Comparison of ENCODE assay signal across 10 cellular contexts in genomic region chr16:67862623-67863583, GRCh38. TPM values are rescaled to one million over a fixed set of nuclear protein-coding genes. Genes with fewer than 3 reads are reported as not detected.
DNase-seq lines count a peak whose midpoint lies in the region; ATAC-seq, FAIRE-seq and TF ChIP-seq lines count a peak whose summit lies in the region.
"Had no signal": no experiment of that assay in that cellular context is flagged by ENCODE, and none has a peak within 500 bp of the region (broad histone marks: within the 10 kb centered on the region; RNA-seq: fewer than 3 reads in every experiment).

No MANE protein-coding gene starts in this region.

- POLR2A ChIA-PET in HCT116 (lab: Charles Lee) (no interaction called here), H1 (lab: Charles Lee; ENCODE audit: partially characterized antibody) (interaction anchor here (0.7 to 7.0 kb wide), 7 partner anchors 9 to 72 kb away, joined by 3 to 100 read pairs (median 6); partner anchors contain the start of genes CENPT, EDC4 and NUTF2)

- H3K79me2 ChIP-seq in HCT116 (ENCODE audit: insufficient read depth, low read length) (peaks cover 82% of the 10 kb centered on the region), H1 (ENCODE audit: control insufficient read depth in 1 of 2, insufficient read depth in 2 of 2, low read length in 2 of 2) (peaks cover 15 to 59% of the 10 kb centered on the region in 2 experiments)

- H3K18ac ChIP-seq in H1 (ENCODE audit: extremely low read depth, low read length) (no peak overlapping the region), mesenchymal stem cell (ENCODE audit: low read depth in 1 of 2, low read length in 2 of 2) (peak overlapping the region in 1 of 2 experiments; percentile 71)

- H3K4me1 ChIP-seq in HCT116 (ENCODE audit: control insufficient read depth in 1 of 2, insufficient read depth in 2 of 2, low read length in 2 of 2) (peaks cover 8 to 54% of the 10 kb centered on the region in 2 experiments; a peak in 3 of 4 replicates), H1 (replicated peaks in 1 of 4; ENCODE audit: control insufficient read depth in 3 of 4, insufficient read depth in 4 of 4, low read length in 3 of 4) (peaks cover 0 to 10% (median 4%) of the 10 kb centered on the region in 4 experiments; a peak in 5 of 7 replicates), mesenchymal stem cell (ENCODE audit: control insufficient read depth, insufficient read depth, low read depth, low read length) (peaks cover 31% of the 10 kb centered on the region), suprapubic skin (peaks cover 49% of the 10 kb centered on the region), spleen (peaks cover 0 to 19% (median 4%) of the 10 kb centered on the region in 6 donors)

- ATAC-seq in HCT116: no peak
- ATAC-seq: stimulated activated naive CD8-positive, alpha-beta T cell treated with anti-CD3 and anti-CD28 coated beads, Interleukin-15, Interleukin-2, amounts not matched to agents 100 U/mL and 50 U/mL, for 24 hours had no signal

- H2BK15ac ChIP-seq in H1 (ENCODE audit: low read length) (no peak overlapping the region), mesenchymal stem cell (ENCODE audit: low read depth, poor library complexity, severe bottlenecking) (no peak overlapping the region)

- H3K79me1 ChIP-seq in H1 (ENCODE audit: low read depth, low read length): peaks cover 41% of the 10 kb centered on the region
- peaks cover 6% of the 10 kb centered on the region for H3K79me1 ChIP-seq in mesenchymal stem cell (replicated peaks; ENCODE audit: low read length, poor library complexity, severe bottlenecking)

- H3K4me2 ChIP-seq in HCT116 (ENCODE audit: low read length) (peak overlapping the region; percentile 37), H1 (ENCODE audit: insufficient read depth in 1 of 2, low read depth in 2 of 2, low read length in 2 of 2) (no peak overlapping the region), mesenchymal stem cell (ENCODE audit: low read length, poor library complexity, severe bottlenecking) (no peak overlapping the region)

- H3K9ac ChIP-seq in HCT116 (ENCODE audit: low read length) (no peak overlapping the region), H1 (replicated peaks in 1 of 4; ENCODE audit: extremely low read depth in 1 of 4, low read depth in 3 of 4, low read length in 3 of 4) (peak overlapping the region in 1 of 4 experiments; percentile 35; a peak in 1 of 7 replicates), mesenchymal stem cell (ENCODE audit: low read length) (peak overlapping the region; percentile 85)

- H2AK5ac ChIP-seq in H1 (ENCODE audit: low read depth, low read length) (no peak overlapping the region), mesenchymal stem cell (ENCODE audit: low read length, severe bottlenecking) (no peak overlapping the region)

- H3K9me2 ChIP-seq in HCT116 (ENCODE audit: insufficient read depth): no peaks in the 10 kb centered on the region

- no peaks in the 10 kb centered on the region for H3K27me3 ChIP-seq in HCT116 (ENCODE audit: insufficient read depth, low read length)
- no peaks in the 10 kb centered on the region for H3K27me3 ChIP-seq in H1 (replicated peaks in 1 of 4; ENCODE audit: control insufficient read depth in 3 of 4, extremely low read depth in 1 of 4, insufficient read depth in 3 of 4, low read length in 3 of 4)
- no peaks in the 10 kb centered on the region for H3K27me3 ChIP-seq in mesenchymal stem cell (ENCODE audit: control insufficient read depth in 1 of 2, insufficient read depth in 1 of 2, low read length in 2 of 2)
- no peaks in the 10 kb centered on the region for H3K27me3 ChIP-seq in suprapubic skin
- no peaks in the 10 kb centered on the region for H3K27me3 ChIP-seq in spleen (replicated peaks in 1 of 7)

- peaks cover 4% of the 10 kb centered on the region; the same call in 1 of the 2 replicates for H4K20me1 ChIP-seq in HCT116 (ENCODE audit: insufficient read depth)
- H4K20me1 ChIP-seq in H1 (replicated peaks in 1 of 2; ENCODE audit: control insufficient read depth in 1 of 2, insufficient read depth in 2 of 2, low read length in 2 of 2): peaks cover 25 to 44% of the 10 kb centered on the region in 2 experiments

- TF ChIP-seq POLR2A in HCT116 (IDR thresholded peaks at IDR 0.05; ENCODE audit: borderline replicate concordance, extremely low read depth, insufficient read depth, insufficient read length) (no peak), H1 (IDR thresholded peaks at IDR 0.05; ENCODE audit: control extremely low read depth in 1 of 2, low read depth in 2 of 2, low read length in 2 of 2) (no peak), suprapubic skin (IDR thresholded peaks at IDR 0.05) (no peak), spleen (IDR thresholded peaks at IDR 0.05) (no peak)

- intact Hi-C loops in HCT116 (cut with micrococcal nuclease): no loop called here
- intact Hi-C loops in spleen (cut with DNase I; ENCODE audit: low total_unique reads): no loop called here

- H2BK12ac ChIP-seq in H1 (ENCODE audit: low read depth, low read length): peak overlapping the region; percentile 39; the same call in 1 of the 2 replicates
- H2BK12ac ChIP-seq in mesenchymal stem cell (ENCODE audit: low read length in 2 of 2): peak overlapping the region in 1 of 2 experiments; percentile 34

- H2AFZ ChIP-seq in HCT116 (ENCODE audit: low read depth, low read length, poor library complexity, severe bottlenecking) (no peak overlapping the region), H1 (ENCODE audit: low read length) (no peak overlapping the region), mesenchymal stem cell (ENCODE audit: low read depth, low read length) (no peak overlapping the region)

- no peak for FAIRE-seq in H1 (lab: Jason Lieb, UNC)

- H2BK120ac ChIP-seq in H1 (replicated peaks; ENCODE audit: low read depth, low read length) (no peak overlapping the region), mesenchymal stem cell (ENCODE audit: low read depth, low read length) (no peak overlapping the region)

- peak overlapping the region; percentile 0; the same call in 1 of the 2 replicates for H3K27ac ChIP-seq in HCT116 (ENCODE audit: low read depth, low read length)
- no peak overlapping the region for H3K27ac ChIP-seq in H1 (ENCODE audit: low read depth, low read length)
- H3K27ac ChIP-seq in mesenchymal stem cell (ENCODE audit: low read length, poor library complexity, severe bottlenecking): no peak overlapping the region
- H3K27ac ChIP-seq in suprapubic skin: peak overlapping the region; percentile 85
- no peak overlapping the region for H3K27ac ChIP-seq in spleen

- H3K36me3 ChIP-seq in HCT116 (ENCODE audit: control insufficient read depth in 1 of 2, insufficient read depth in 2 of 2, low read length in 2 of 2): peaks cover 13 to 35% of the 10 kb centered on the region in 2 experiments; a peak in 3 of 4 replicates
- peaks cover 8 to 38% (median 12%) of the 10 kb centered on the region in 4 experiments; a peak in 6 of 8 replicates for H3K36me3 ChIP-seq in H1 (ENCODE audit: control insufficient read depth in 2 of 4, insufficient read depth in 4 of 4, low read length in 3 of 4)
- peaks cover 24 to 70% of the 10 kb centered on the region in 2 experiments for H3K36me3 ChIP-seq in mesenchymal stem cell (ENCODE audit: control insufficient read depth in 1 of 2, insufficient read depth in 2 of 2, low read depth in 1 of 2, low read length in 2 of 2)
- H3K36me3 ChIP-seq in suprapubic skin: peaks cover 29% of the 10 kb centered on the region
- H3K36me3 ChIP-seq in spleen: peaks cover 0 to 58% (median 36%) of the 10 kb centered on the region in 6 donors

- no peak overlapping the region for H3K56ac ChIP-seq in H1 (replicated peaks; ENCODE audit: insufficient read length, low read depth, low read length)

- H3K9me3 ChIP-seq in HCT116 (ENCODE audit: control insufficient read depth in 1 of 2, insufficient read depth in 1 of 2, low read depth in 1 of 2, low read length in 2 of 2) (no peaks in the 10 kb centered on the region), H1 (ENCODE audit: insufficient read depth in 2 of 2, low read depth in 1 of 2, low read length in 1 of 2) (no peaks in the 10 kb centered on the region), mesenchymal stem cell (ENCODE audit: control insufficient read depth, low read length) (no peaks in the 10 kb centered on the region), suprapubic skin (no peaks in the 10 kb centered on the region), spleen (no peaks in the 10 kb centered on the region)

- no peak for TF ChIP-seq CTCF in HCT116 (IDR thresholded peaks at IDR 0.05 in 2 of 3, conservative IDR thresholded peaks at IDR 0.05 in 1 of 3; ENCODE audit: borderline replicate concordance in 1 of 3, insufficient read depth in 1 of 3, low read depth in 2 of 3, low read length in 2 of 3)
- TF ChIP-seq CTCF in H1 (IDR thresholded peaks at IDR 0.05; ENCODE audit: control extremely low read depth in 1 of 3, insufficient read depth in 1 of 3, low read depth in 1 of 3, low read length in 3 of 3): no peak
- TF ChIP-seq CTCF in suprapubic skin (IDR thresholded peaks at IDR 0.05): no peak
- no peak for TF ChIP-seq CTCF in spleen (IDR thresholded peaks at IDR 0.05 in 8 of 11, conservative IDR thresholded peaks at IDR 0.05 in 3 of 11)

- no peak overlapping the region for H3K14ac ChIP-seq in H1 (ENCODE audit: insufficient read length)
- no peak overlapping the region for H3K14ac ChIP-seq in mesenchymal stem cell (ENCODE audit: low read length in 2 of 2)

- H2BK5ac ChIP-seq in H1 (ENCODE audit: low read depth, low read length) (no peak overlapping the region; the same call in 1 of the 2 replicates), mesenchymal stem cell (ENCODE audit: low read depth, low read length, poor library complexity, severe bottlenecking) (no peak overlapping the region)

- no peaks in the 10 kb centered on the region for H3K23me2 ChIP-seq in H1 (ENCODE audit: low read depth, low read length)

- H3K4ac ChIP-seq in H1 (replicated peaks; ENCODE audit: insufficient read length, low read depth, low read length): no peak overlapping the region
- H3K4ac ChIP-seq in mesenchymal stem cell (ENCODE audit: low read depth in 1 of 2, low read length in 2 of 2): peak overlapping the region in 1 of 2 experiments; percentile 26

- H4K5ac ChIP-seq in H1 (ENCODE audit: insufficient read length, low read depth, low read length): no peak overlapping the region

- TF ChIP-seq RAD21 in HCT116 (IDR thresholded peaks at IDR 0.05; ENCODE audit: low read depth) (no peak), H1 (IDR thresholded peaks at IDR 0.05 in 1 of 2, conservative IDR thresholded peaks at IDR 0.05 in 1 of 2; ENCODE audit: low read depth in 2 of 2, low read length in 2 of 2) (no peak)

- CTCF ChIA-PET in HCT116 (lab: Charles Lee): interaction anchor here (1.1 to 1.9 kb wide), 2 partner anchors 47 to 190 kb away, joined by 4 to 12 read pairs; no protein-coding TSS in a partner anchor
- CTCF ChIA-PET in H1 (lab: Charles Lee; ENCODE audit: partially characterized antibody): interaction anchor here (0.5 to 12.2 kb wide), 17 partner anchors 9 to 384 kb away, joined by 3 to 123 read pairs (median 5); partner anchors contain the start of genes CENPT, NRN1L and NUTF2

- H3K23ac ChIP-seq in H1 (ENCODE audit: insufficient read length) (no peak overlapping the region), mesenchymal stem cell (ENCODE audit: low read length in 2 of 2) (no peak overlapping the region)

- H4K91ac ChIP-seq in H1 (replicated peaks; ENCODE audit: insufficient read length, low read length) (no peak overlapping the region), mesenchymal stem cell (ENCODE audit: low read length) (no peak overlapping the region)

- DNase-seq in HCT116 (ENCODE audit: low read depth, low spot score) (no peak), H1 (ENCODE audit: low read depth in 1 of 2, low spot score in 2 of 2) (no peak), mesenchymal stem cell (peak; percentile 73), suprapubic skin (ENCODE audit: low spot score in 2 of 2) (peak in 1 of 2 donors; percentile 82), NCI-H774 (lab: John Stamatoyannopoulos, UW) (no peak), T-helper 9 cell (no peak), spleen (no peak), NCI-H2196 (lab: John Stamatoyannopoulos, UW; ENCODE audit: unreplicated experiment) (no peak)
- DNase-seq: NCI-H2081; stimulated activated naive CD8-positive, alpha-beta T cell treated with anti-CD3 and anti-CD28 coated beads, Interleukin-15, Interleukin-2, amounts not matched to agents 100 U/mL and 50 U/mL, for 24 hours had no signal

- TF ChIP-seq EP300 in H1 (IDR thresholded peaks at IDR 0.05; ENCODE audit: borderline replicate concordance in 1 of 2, low read depth in 2 of 2, low read length in 2 of 2) (no peak), suprapubic skin (IDR thresholded peaks at IDR 0.05) (no peak)

- no TSS peak for BruUV-seq in HCT116 (replicated peaks; lab: Mats Ljungman, UMichigan)

- RAD21 ChIA-PET in HCT116 (lab: Charles Lee; ENCODE audit: low non-redundant PET in 1 of 2, low total read pairs in 2 of 2, uncharacterized antibody in 2 of 2, unreplicated experiment in 2 of 2): no interaction called here

- H4K8ac ChIP-seq in H1 (ENCODE audit: extremely low read depth, insufficient read depth, low read length): no peak overlapping the region
- no peak overlapping the region for H4K8ac ChIP-seq in mesenchymal stem cell (ENCODE audit: low read length)

- H3K4me3 ChIP-seq in HCT116 (replicated peaks in 1 of 2; ENCODE audit: low read depth in 1 of 2, low read length in 2 of 2) (no peak overlapping the region), H1 (ENCODE audit: extremely low read depth in 1 of 4, insufficient read depth in 2 of 4, low read depth in 3 of 4, low read length in 4 of 4) (no peak overlapping the region), mesenchymal stem cell (ENCODE audit: insufficient read depth in 1 of 2, low read depth in 1 of 2, low read length in 2 of 2) (peak overlapping the region in 1 of 2 experiments; percentile 65), suprapubic skin (no peak overlapping the region), spleen (no peak overlapping the region)

- H2BK20ac ChIP-seq in H1 (ENCODE audit: low read length): no peak overlapping the region

- 88% methylated on average over 11 of the region's 11 CpGs; no CpG with 5 or more reads in 1 of the 2 experiments for WGBS in H1 (ENCODE audit: extremely low coverage in 1 of 2, insufficient coverage in 1 of 2, insufficient read length in 1 of 2, insufficient replicate concordance in 2 of 2, low coverage in 1 of 2, low lambda C conversion rate in 2 of 2, missing lambda C conversion rate in 1 of 2), 2 experiments
- 87% methylated on average over 11 of the region's 11 CpGs for WGBS in mesenchymal stem cell
- 66% methylated on average over 11 of the region's 11 CpGs for WGBS in suprapubic skin
- WGBS in spleen, 5 donors: 90 to 93% (median 91%) methylated on average over 11 of the region's 11 CpGs

RNA-seq across cellular contexts. Expression of gene EDC4, which starts 9.9 kb away (rescaled TPM):
- total RNA-seq in HCT116 (2021; ENCODE audit: unreplicated experiment) (100 TPM), suprapubic skin (100 to 1,000 TPM in 1 of 4 donors, 10 to 100 TPM in 3; 59.5 to 110 (median 68.0) TPM), spleen (10 to 100 TPM; 51.7 to 71.3 (median 63.2) TPM)
- polyA plus RNA-seq in HCT116 (2012): 83.4 and 101 TPM in 2 replicates
- total RNA-seq in H1 (2021; fragmentation: NEBNext Ultra II Directional; extraction: Animal tissue kit (Norgen Biotek cat#: 25700)): 72.7 and 73.4 TPM in 2 replicates
- polyA plus RNA-seq in H1 (2011; rRNA removed) (58.5 and 84.4 TPM in 2 replicates), spleen (10 to 100 TPM; 27.6 to 45.0 (median 39.6) TPM)
- polyA plus RNA-seq in H1 (2011; cell fraction: cytosol; rRNA removed): 57.7 TPM
- 359 TPM for polyA plus RNA-seq in H1 (2011; cell fraction: nucleus; rRNA removed)
- 59.7 to 78.8 TPM (median 67.7 TPM) in 4 replicates for polyA plus RNA-seq in H1 (2012, experiment 1 of 2)
- polyA plus RNA-seq in H1 (2012, experiment 2 of 2): 44.4 TPM
- 37.5 TPM for polyA plus RNA-seq in H1 (2013, experiment 1 of 2)
- polyA plus RNA-seq in H1 (2013, experiment 2 of 2): 37.5 TPM
- 67.8 and 99.2 TPM in 2 replicates for polyA minus RNA-seq in H1 (2011; rRNA and poly(A)+ RNA removed)
- 60.8 TPM for polyA minus RNA-seq in H1 (2011; cell fraction: cytosol; rRNA and poly(A)+ RNA removed)
- 60.0 TPM for polyA minus RNA-seq in H1 (2011; cell fraction: nucleus; rRNA and poly(A)+ RNA removed)
- polyA plus RNA-seq in mesenchymal stem cell (2013, experiment 1 of 2): 30.6 TPM
- polyA plus RNA-seq in mesenchymal stem cell (2013, experiment 2 of 2): 27.9 TPM

RNA-seq across cellular contexts. Expression of gene CENPT, which starts 15.4 kb away (rescaled TPM):
- total RNA-seq in HCT116 (2021; ENCODE audit: unreplicated experiment) (40.5 TPM), suprapubic skin (100 to 1,000 TPM; 140 to 311 (median 201) TPM), spleen (10 to 100 TPM; 43.2 to 82.9 (median 50.8) TPM)
- 41.6 and 46.0 TPM in 2 replicates for polyA plus RNA-seq in HCT116 (2012)
- total RNA-seq in H1 (2021; fragmentation: NEBNext Ultra II Directional; extraction: Animal tissue kit (Norgen Biotek cat#: 25700)): 42.2 and 42.4 TPM in 2 replicates
- polyA plus RNA-seq in H1 (2011; rRNA removed) (53.4 and 82.7 TPM in 2 replicates), spleen (100 to 1,000 TPM in 1 of 3 donors, 10 to 100 TPM in 2; 47.2 to 101 (median 91.3) TPM)
- polyA plus RNA-seq in H1 (2011; cell fraction: cytosol; rRNA removed): 82.3 TPM
- 415 TPM for polyA plus RNA-seq in H1 (2011; cell fraction: nucleus; rRNA removed)
- polyA plus RNA-seq in H1 (2012, experiment 1 of 2): 38.1 to 58.6 TPM (median 58.5 TPM) in 4 replicates
- polyA plus RNA-seq in H1 (2012, experiment 2 of 2): 39.5 TPM
- polyA plus RNA-seq in H1 (2013, experiment 1 of 2): 41.5 TPM
- 34.8 TPM for polyA plus RNA-seq in H1 (2013, experiment 2 of 2)
- 22.9 and 26.2 TPM in 2 replicates for polyA minus RNA-seq in H1 (2011; rRNA and poly(A)+ RNA removed)
- 18.9 TPM for polyA minus RNA-seq in H1 (2011; cell fraction: cytosol; rRNA and poly(A)+ RNA removed)
- 50.5 TPM for polyA minus RNA-seq in H1 (2011; cell fraction: nucleus; rRNA and poly(A)+ RNA removed)
- 25.8 TPM for polyA plus RNA-seq in mesenchymal stem cell (2013, experiment 1 of 2)
- polyA plus RNA-seq in mesenchymal stem cell (2013, experiment 2 of 2): 23.6 TPM

RNA-seq across cellular contexts. Expression of gene NUTF2, which starts 16.2 kb away (rescaled TPM):
- total RNA-seq in HCT116 (2021; ENCODE audit: unreplicated experiment) (145 TPM), suprapubic skin (100 to 1,000 TPM; 101 to 161 (median 113) TPM), spleen (10 to 100 TPM; 38.8 to 64.3 (median 48.6) TPM)
- polyA plus RNA-seq in HCT116 (2012): 163 and 200 TPM in 2 replicates
- 219 and 229 TPM in 2 replicates for total RNA-seq in H1 (2021; fragmentation: NEBNext Ultra II Directional; extraction: Animal tissue kit (Norgen Biotek cat#: 25700))
- polyA plus RNA-seq in H1 (2011; rRNA removed) (377 and 382 TPM in 2 replicates), spleen (100 to 1,000 TPM in 1 of 3 donors, 10 to 100 TPM in 2; 92.3 to 116 (median 97.0) TPM)
- 322 TPM for polyA plus RNA-seq in H1 (2011; cell fraction: cytosol; rRNA removed)
- polyA plus RNA-seq in H1 (2011; cell fraction: nucleus; rRNA removed): 256 TPM
- 285 to 353 TPM (median 329 TPM) in 4 replicates for polyA plus RNA-seq in H1 (2012, experiment 1 of 2)
- 190 TPM for polyA plus RNA-seq in H1 (2012, experiment 2 of 2)
- polyA plus RNA-seq in H1 (2013, experiment 1 of 2): 335 TPM
- polyA plus RNA-seq in H1 (2013, experiment 2 of 2): 317 TPM
- polyA minus RNA-seq in H1 (2011; rRNA and poly(A)+ RNA removed): 306 and 380 TPM in 2 replicates
- polyA minus RNA-seq in H1 (2011; cell fraction: cytosol; rRNA and poly(A)+ RNA removed): 201 TPM
- 150 TPM for polyA minus RNA-seq in H1 (2011; cell fraction: nucleus; rRNA and poly(A)+ RNA removed)
- 230 TPM for polyA plus RNA-seq in mesenchymal stem cell (2013, experiment 1 of 2)
- polyA plus RNA-seq in mesenchymal stem cell (2013, experiment 2 of 2): 226 TPM

RNA-seq across cellular contexts. Expression of gene THAP11, which starts 20.8 kb away (rescaled TPM):
- total RNA-seq in HCT116 (2021; ENCODE audit: unreplicated experiment): 25.4 TPM
- polyA plus RNA-seq in HCT116 (2012): 21.6 and 22.6 TPM in 2 replicates
- total RNA-seq in H1 (2021; fragmentation: NEBNext Ultra II Directional; extraction: Animal tissue kit (Norgen Biotek cat#: 25700)): 54.8 and 56.4 TPM in 2 replicates
- 50.8 and 61.7 TPM in 2 replicates for polyA plus RNA-seq in H1 (2011; rRNA removed)
- polyA plus RNA-seq in H1 (2011; cell fraction: cytosol; rRNA removed): 65.6 TPM
- 43.6 TPM for polyA plus RNA-seq in H1 (2011; cell fraction: nucleus; rRNA removed)
- 39.6 to 44.1 TPM (median 43.1 TPM) in 4 replicates for polyA plus RNA-seq in H1 (2012, experiment 1 of 2)
- polyA plus RNA-seq in H1 (2012, experiment 2 of 2): 43.8 TPM
- polyA plus RNA-seq in H1 (2013, experiment 1 of 2): 28.0 TPM
- polyA plus RNA-seq in H1 (2013, experiment 2 of 2): 28.8 TPM
- 28.1 and 32.3 TPM in 2 replicates for polyA minus RNA-seq in H1 (2011; rRNA and poly(A)+ RNA removed)
- 32.9 TPM for polyA minus RNA-seq in H1 (2011; cell fraction: cytosol; rRNA and poly(A)+ RNA removed)
- polyA minus RNA-seq in H1 (2011; cell fraction: nucleus; rRNA and poly(A)+ RNA removed): 19.9 TPM
- polyA plus RNA-seq in mesenchymal stem cell (2013, experiment 1 of 2): 18.6 TPM
- 17.6 TPM for polyA plus RNA-seq in mesenchymal stem cell (2013, experiment 2 of 2)
- 10 to 100 TPM; 45.7 to 92.0 (median 76.4) TPM for total RNA-seq in suprapubic skin
- 10 to 100 TPM; 23.5 to 80.7 (median 35.7) TPM for total RNA-seq in spleen
- 10 to 100 TPM; 19.9 to 31.7 (median 24.3) TPM for polyA plus RNA-seq in spleen

RNA-seq across cellular contexts. Expression of gene NRN1L, which starts 21.8 kb away (rescaled TPM):
- 1.4 TPM for total RNA-seq in HCT116 (2021; ENCODE audit: unreplicated experiment)
- polyA plus RNA-seq in HCT116 (2012): 1.7 and 2.7 TPM in 2 replicates
- total RNA-seq in H1 (2021; fragmentation: NEBNext Ultra II Directional; extraction: Animal tissue kit (Norgen Biotek cat#: 25700)): 4.1 and 4.9 TPM in 2 replicates
- 35.2 and 49.3 TPM in 2 replicates for polyA plus RNA-seq in H1 (2011; rRNA removed)
- polyA plus RNA-seq in H1 (2011; cell fraction: cytosol; rRNA removed): 17.6 TPM
- 14.2 TPM for polyA plus RNA-seq in H1 (2011; cell fraction: nucleus; rRNA removed)
- polyA plus RNA-seq in H1 (2012, experiment 1 of 2): 3.5 to 5.9 TPM (median 4.8 TPM) in 4 replicates
- 11.2 TPM for polyA plus RNA-seq in H1 (2012, experiment 2 of 2)
- 10.1 TPM for polyA plus RNA-seq in H1 (2013, experiment 1 of 2)
- polyA plus RNA-seq in H1 (2013, experiment 2 of 2): 11.0 TPM
- 0.93 and 1.3 TPM in 2 replicates for polyA minus RNA-seq in H1 (2011; rRNA and poly(A)+ RNA removed)
- 5.9 TPM for polyA minus RNA-seq in H1 (2011; cell fraction: cytosol; rRNA and poly(A)+ RNA removed)
- polyA minus RNA-seq in H1 (2011; cell fraction: nucleus; rRNA and poly(A)+ RNA removed): 2.7 TPM
- 0.30 TPM for polyA plus RNA-seq in mesenchymal stem cell (2013, experiment 1 of 2)
- 0.37 TPM for polyA plus RNA-seq in mesenchymal stem cell (2013, experiment 2 of 2)
- total RNA-seq in suprapubic skin: 1 to 10 TPM in 3 of 4 donors, not detected in 1; 4.3 to 5.6 (median 4.7) TPM
- total RNA-seq in spleen: 1 to 10 TPM in 3 of 7 donors, under 1 TPM in 2, not detected in 2; 0.60 to 6.2 (median 1.2) TPM
- 1 to 10 TPM; 2.5 to 4.4 (median 3.4) TPM for polyA plus RNA-seq in spleen

Comparison
In these comparisons a context has a peak if more than half of its experiments do, and no peak if none do; other contexts are left out.
1. H3K27ac ChIP-seq: peak in HCT116 (single experiment) and suprapubic skin (single experiment); none in H1 (single experiment), mesenchymal stem cell (single experiment) and spleen (0 of 8).